In genomic region chr12:27711312-27711682, GRCh38 we compare ENCODE assay signal across 8 cellular contexts.
DNase-seq lines count a peak whose midpoint lies in the region; ATAC-seq and TF ChIP-seq lines count a peak whose summit lies in the region.

No MANE protein-coding gene starts in this region.

- H3K4me3 ChIP-seq in OCI-LY3 (ENCODE audit: low read length), result peak overlapping the region; percentile 96
- peak overlapping the region; percentile 86 to 98 for H3K4me3 ChIP-seq in mucosa of rectum (ENCODE audit: low read length in 2 of 2)

- peak overlapping the region; percentile 80 for H3K4me2 ChIP-seq in OCI-LY3 (ENCODE audit: low read length)

- peak overlapping the region; percentile 88; the same call in 1 of the 2 replicates for H2AFZ ChIP-seq in OCI-LY3 (ENCODE audit: low read depth, low read length)

- peak; percentile 21 for DNase-seq in NCI-H510A treated with DMSO at 0.1 percent for 48 hours (lab: John Stamatoyannopoulos, UW)
- DNase-seq in NCI-H510A (lab: John Stamatoyannopoulos, UW), result no peak
- DNase-seq in cerebellar cortex (ENCODE audit: low spot score), result peak; percentile 46
- DNase-seq in NCI-H774 (lab: John Stamatoyannopoulos, UW), result no peak

- H3K4me1 ChIP-seq in OCI-LY3 (ENCODE audit: low read length), result peaks cover 12% of the 10 kb centered on the region
- peaks cover 8 to 10% of the 10 kb centered on the region in 2 donors for H3K4me1 ChIP-seq in mucosa of rectum (ENCODE audit: control insufficient read depth in 2 of 2, insufficient read depth in 2 of 2, low read length in 2 of 2)

- H3K9me3 ChIP-seq in OCI-LY3 (ENCODE audit: insufficient read depth, low read length), result no peaks in the 10 kb centered on the region
- H3K9me3 ChIP-seq in mucosa of rectum (ENCODE audit: control insufficient read depth in 2 of 2, low read length in 2 of 2), result no peaks in the 10 kb centered on the region

- H3K27ac ChIP-seq in OCI-LY3 (ENCODE audit: low read length), result peak overlapping the region; percentile 33
- peak overlapping the region; percentile 81 for H3K27ac ChIP-seq in mucosa of rectum (ENCODE audit: low read depth in 2 of 2, low read length in 2 of 2)

- H3K27me3 ChIP-seq in OCI-LY3 (ENCODE audit: low read depth, low read length) (no peaks in the 10 kb centered on the region), mucosa of rectum (ENCODE audit: control insufficient read depth in 2 of 2, insufficient read depth in 2 of 2, low read length in 2 of 2) (no peaks in the 10 kb centered on the region)

- H4K20me1 ChIP-seq in OCI-LY3 (ENCODE audit: insufficient read depth, low read length), result peaks cover 11% of the 10 kb centered on the region

- H3K9ac ChIP-seq in OCI-LY3 (ENCODE audit: low read length), result peak overlapping the region; percentile 88
- peak overlapping the region; percentile 91 to 95 for H3K9ac ChIP-seq in mucosa of rectum (ENCODE audit: low read depth in 1 of 2, low read length in 2 of 2)

- ATAC-seq in HG02642 (IDR thresholded peaks at IDR 0.05; ENCODE audit: poor library complexity, unreplicated experiment) (peak; percentile 20), HG02970 (IDR thresholded peaks at IDR 0.05; ENCODE audit: low FRiP score, unreplicated experiment) (no peak)

- H3K79me2 ChIP-seq in OCI-LY3 (ENCODE audit: low read length), result peaks cover 50% of the 10 kb centered on the region

- TF ChIP-seq CTCF in OCI-LY3 (IDR thresholded peaks at IDR 0.05; ENCODE audit: low read depth, low read length), result no peak

- peaks cover 7% of the 10 kb centered on the region for H3K36me3 ChIP-seq in OCI-LY3 (replicated peaks; ENCODE audit: low read depth, low read length)
- peaks cover 0 to 11% of the 10 kb centered on the region in 2 donors for H3K36me3 ChIP-seq in mucosa of rectum (ENCODE audit: control insufficient read depth in 2 of 2, insufficient read depth in 2 of 2, low read length in 2 of 2)

Comparison
In these comparisons a context has a peak if more than half of its experiments do, and no peak if none do; other contexts are left out.
1. DNase-seq: peak in NCI-H510A treated with DMSO at 0.1 percent for 48 hours (single experiment) and cerebellar cortex (single experiment); none in NCI-H510A (single experiment) and NCI-H774 (single experiment).